ENCODE assay signal across 17 cellular contexts in the genomic region with DNA sequence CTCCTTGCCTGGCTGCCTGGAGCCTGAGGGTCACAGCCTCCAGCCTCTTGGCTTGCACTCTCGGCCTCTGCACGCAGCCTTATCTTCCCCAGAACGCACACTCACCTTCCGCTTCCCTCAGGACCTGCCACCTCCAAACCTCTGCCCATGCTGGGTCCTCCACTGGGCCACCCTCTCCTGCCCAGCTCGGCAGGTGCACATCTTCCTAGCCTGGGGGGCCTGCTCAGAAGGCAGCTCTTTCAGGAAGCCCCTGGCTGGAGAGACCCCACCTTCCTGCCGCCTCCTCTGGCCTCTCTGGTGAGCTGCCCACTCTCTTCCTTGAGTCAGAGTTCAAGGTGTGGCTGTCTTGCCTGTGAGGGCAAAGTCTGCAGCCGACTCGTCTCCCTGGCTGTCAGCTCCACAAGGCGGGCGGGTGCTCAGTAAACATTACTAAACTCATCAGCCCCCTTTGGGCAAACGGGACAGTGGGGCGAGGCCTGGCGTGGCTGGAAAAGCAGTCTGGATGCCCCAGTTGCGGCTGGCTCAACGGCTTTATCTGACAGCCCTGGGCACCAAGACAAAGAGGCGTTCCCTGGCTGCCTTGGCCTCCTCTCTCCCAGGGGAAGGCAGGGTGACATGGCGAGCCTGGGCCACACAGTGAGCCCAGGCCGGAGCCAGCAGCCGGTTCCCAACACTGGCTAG. TPM values are rescaled to one million over a fixed set of nuclear protein-coding genes. Genes with fewer than 3 reads are reported as not detected.
A peak's percentile ranks its signal among the peaks of the same experiment; 100 is the strongest.
DNase-seq lines count a peak whose midpoint lies in the region; ATAC-seq and TF ChIP-seq lines count a peak whose summit lies in the region.
"Had no signal": no experiment of that assay in that cellular context is flagged by ENCODE, and none has a peak within 500 bp of the region (broad histone marks: within the 10 kb centered on the region; RNA-seq: fewer than 3 reads in every experiment).

No MANE protein-coding gene starts in this region.

- H3K27me3 ChIP-seq in Caco-2 (replicated peaks; ENCODE audit: control insufficient read depth, insufficient read depth, low read length) (no peaks in the 10 kb centered on the region), right atrium auricular region (no peaks in the 10 kb centered on the region)
- H3K27me3 ChIP-seq: uterus had no signal

- TF ChIP-seq CTCF in Caco-2 (IDR thresholded peaks at IDR 0.05; ENCODE audit: insufficient read depth in 1 of 2, low read depth in 1 of 2, low read length in 1 of 2, severe bottlenecking in 1 of 2, unreplicated experiment in 1 of 2) (peak in 1 of 2 experiments; percentile 6), RWPE1 (conservative IDR thresholded peaks at IDR 0.05; ENCODE audit: low read depth) (no peak), right atrium auricular region (IDR thresholded peaks at IDR 0.05) (no peak)

- peaks cover 8% of the 10 kb centered on the region for H3K36me3 Mint-ChIP-seq in Caco-2 (ENCODE audit: insufficient read depth, unreplicated experiment)
- no peaks in the 10 kb centered on the region for H3K36me3 Mint-ChIP-seq in T-helper 2 cell treated with Interferon-gamma antibody and Interleukin-4, amounts not matched to agents 5 μg/mL and 100 μg/mL, for 36 hours (ENCODE audit: low read depth)
- H3K36me3 Mint-ChIP-seq: brain; CD8-positive, alpha-beta memory T cell had no signal

- intact Hi-C loops in Caco-2 (cut with micrococcal nuclease; ENCODE audit: unreplicated experiment) (loop anchor here (1.0 to 2.0 kb wide), 3 partner anchors 18 to 159 kb away; no protein-coding TSS in a partner anchor), posterior vena cava (cut with DNase I) (loop anchor here in 1 of 2 donors (1.0 to 10.0 kb wide), 2 partner anchors 14 to 295 kb away; partner anchors contain the start of gene FGF4)

- peaks cover 17% of the 10 kb centered on the region for H3K4me1 Mint-ChIP-seq in Caco-2 (ENCODE audit: low read depth, unreplicated experiment)
- no peaks in the 10 kb centered on the region for H3K4me1 Mint-ChIP-seq in T-helper 2 cell treated with Interferon-gamma antibody and Interleukin-4, amounts not matched to agents 5 μg/mL and 100 μg/mL, for 36 hours (ENCODE audit: low read depth)
- H3K4me1 Mint-ChIP-seq: CD8-positive, alpha-beta memory T cell had no signal

- no peaks in the 10 kb centered on the region for H3K9me3 Mint-ChIP-seq in Caco-2 (ENCODE audit: unreplicated experiment)
- no peaks in the 10 kb centered on the region for H3K9me3 Mint-ChIP-seq in T-helper 2 cell treated with Interferon-gamma antibody and Interleukin-4, amounts not matched to agents 5 μg/mL and 100 μg/mL, for 36 hours
- H3K9me3 Mint-ChIP-seq: activated naive CD4-positive, alpha-beta T cell treated with anti-CD3 and anti-CD28 coated beads for 36 hours; CD8-positive, alpha-beta memory T cell had no signal

- H3K27me3 Mint-ChIP-seq in Caco-2 (ENCODE audit: insufficient read depth, unreplicated experiment), result no peaks in the 10 kb centered on the region
- H3K27me3 Mint-ChIP-seq in T-helper 2 cell treated with Interferon-gamma antibody and Interleukin-4, amounts not matched to agents 5 μg/mL and 100 μg/mL, for 36 hours (ENCODE audit: low read depth), result no peaks in the 10 kb centered on the region
- H3K27me3 Mint-ChIP-seq: brain; CD8-positive, alpha-beta memory T cell had no signal

- H3K4me1 ChIP-seq in Caco-2 (peaks cover 41% of the 10 kb centered on the region), right atrium auricular region (peaks cover 0 to 27% of the 10 kb centered on the region in 2 donors)
- H3K4me1 ChIP-seq: uterus had no signal

- H3K27ac ChIP-seq in RWPE1, result peak overlapping the region; percentile 70
- H3K27ac ChIP-seq in right atrium auricular region, result peak overlapping the region; percentile 23 to 26
- H3K27ac ChIP-seq: uterus had no signal

- peak overlapping the region; percentile 80 for H3K4me3 Mint-ChIP-seq in Caco-2 (ENCODE audit: unreplicated experiment)
- H3K4me3 Mint-ChIP-seq in T-helper 2 cell treated with Interferon-gamma antibody and Interleukin-4, amounts not matched to agents 5 μg/mL and 100 μg/mL, for 36 hours, result no peak overlapping the region
- H3K4me3 Mint-ChIP-seq: activated naive CD4-positive, alpha-beta T cell treated with anti-CD3 and anti-CD28 coated beads for 36 hours; CD8-positive, alpha-beta memory T cell had no signal

- ATAC-seq in HG03045 (IDR thresholded peaks at IDR 0.05; ENCODE audit: unreplicated experiment), result no peak

- H3K36me3 ChIP-seq in Caco-2 (ENCODE audit: control insufficient read depth, insufficient read depth, low read length) (no peaks in the 10 kb centered on the region; the same call in none of the 2 replicates), right atrium auricular region (no peaks in the 10 kb centered on the region)
- H3K36me3 ChIP-seq: uterus had no signal

- peak overlapping the region; percentile 95 for H3K27ac Mint-ChIP-seq in Caco-2 (ENCODE audit: unreplicated experiment)
- H3K27ac Mint-ChIP-seq in T-helper 2 cell treated with Interferon-gamma antibody and Interleukin-4, amounts not matched to agents 5 μg/mL and 100 μg/mL, for 36 hours, result no peak overlapping the region
- H3K27ac Mint-ChIP-seq: activated naive CD4-positive, alpha-beta T cell treated with anti-CD3 and anti-CD28 coated beads for 36 hours; CD8-positive, alpha-beta memory T cell had no signal

- CTCF ChIA-PET in Caco-2 (lab: Charles Lee), result interaction anchor here (0.5 to 1.8 kb wide), 9 partner anchors 17 to 409 kb away, joined by 3 to 5 read pairs (median 3); no protein-coding TSS in a partner anchor
- CTCF ChIA-PET in RWPE1 (lab: Yijun Ruan, JAX), result interaction anchor here (0.6 to 0.7 kb wide), 2 partner anchors 163 to 378 kb away, joined by 3 to 7 read pairs; no protein-coding TSS in a partner anchor

- BruUV-seq in Caco-2 (replicated peaks; lab: Mats Ljungman, UMichigan), result TSS peak; percentile 71

- DNase-seq in Caco-2 (peak; percentile 90 to 95), RWPE1 (ENCODE audit: low spot score) (peak; percentile 33), right atrium auricular region (ENCODE audit: low spot score) (no peak), posterior vena cava (ENCODE audit: low spot score) (peak; percentile 77), SHP77 treated with DMSO at 0.1 percent for 48 hours (lab: John Stamatoyannopoulos, UW) (no peak), NCI-H345 treated with DMSO at 0.1 percent for 48 hours (lab: John Stamatoyannopoulos, UW; ENCODE audit: unreplicated experiment) (no peak)
- no peak for DNase-seq in T-helper 2 cell treated with Interferon-gamma antibody and Interleukin-4, amounts not matched to agents 5 μg/mL and 100 μg/mL, for 36 hours (ENCODE audit: low spot score)
- DNase-seq: activated CD8-positive, alpha-beta memory T cell treated with anti-CD3 and anti-CD28 coated beads, Interleukin-2, amount 50 U/mL, for 48 hours; activated naive CD4-positive, alpha-beta T cell treated with anti-CD3 and anti-CD28 coated beads for 36 hours; NCI-H2107; NCI-H748 treated with DMSO at 0.1 percent for 48 hours; stimulated activated naive CD4-positive, alpha-beta T cell treated with Interleukin-2 at 50 U/mL for 16 hours; uterus had no signal

- POLR2A ChIA-PET in Caco-2 (lab: Charles Lee), result interaction anchor here (0.6 to 2.0 kb wide), 5 partner anchors 17 to 182 kb away, joined by 3 to 11 read pairs (median 5); no protein-coding TSS in a partner anchor
- POLR2A ChIA-PET in RWPE1 (lab: Yijun Ruan, JAX; ENCODE audit: low non-redundant PET), result no interaction called here

- H3K9me3 ChIP-seq in Caco-2 (peaks cover 1% of the 10 kb centered on the region; the same call in 1 of the 2 replicates), right atrium auricular region (no peaks in the 10 kb centered on the region)
- H3K9me3 ChIP-seq: uterus had no signal

- H3K4me3 ChIP-seq in Caco-2 (ENCODE audit: low read depth, low read length) (peak overlapping the region; percentile 35), right atrium auricular region (no peak overlapping the region)
- H3K4me3 ChIP-seq: uterus had no signal

RNA-seq across cellular contexts. Expression of gene LINC01488, which starts 1.7 kb away (rescaled TPM):
- total RNA-seq in Caco-2 (2022), result 0.12 TPM in 1 of 2 replicates, not detected in the other
- not detected for total RNA-seq in right atrium auricular region
- total RNA-seq in posterior vena cava, result not detected
- total RNA-seq: activated naive CD4-positive, alpha-beta T cell treated with anti-CD3 and anti-CD28 coated beads for 36 hours; CD8-positive, alpha-beta memory T cell; H4; uterus had no signal

Comparison
In these comparisons a context has a peak if more than half of its experiments do, and no peak if none do; other contexts are left out.
1. DNase-seq: peak in Caco-2 (2 of 2), RWPE1 (single experiment) and posterior vena cava (single experiment); none in right atrium auricular region (single experiment), T-helper 2 cell treated with Interferon-gamma antibody and Interleukin-4, amounts not matched to agents 5 μg/mL and 100 μg/mL, for 36 hours (single experiment), SHP77 treated with DMSO at 0.1 percent for 48 hours (single experiment) and NCI-H345 treated with DMSO at 0.1 percent for 48 hours (single experiment).